Comparison of ENCODE assay signal across 8 cellular contexts in the genomic region with DNA sequence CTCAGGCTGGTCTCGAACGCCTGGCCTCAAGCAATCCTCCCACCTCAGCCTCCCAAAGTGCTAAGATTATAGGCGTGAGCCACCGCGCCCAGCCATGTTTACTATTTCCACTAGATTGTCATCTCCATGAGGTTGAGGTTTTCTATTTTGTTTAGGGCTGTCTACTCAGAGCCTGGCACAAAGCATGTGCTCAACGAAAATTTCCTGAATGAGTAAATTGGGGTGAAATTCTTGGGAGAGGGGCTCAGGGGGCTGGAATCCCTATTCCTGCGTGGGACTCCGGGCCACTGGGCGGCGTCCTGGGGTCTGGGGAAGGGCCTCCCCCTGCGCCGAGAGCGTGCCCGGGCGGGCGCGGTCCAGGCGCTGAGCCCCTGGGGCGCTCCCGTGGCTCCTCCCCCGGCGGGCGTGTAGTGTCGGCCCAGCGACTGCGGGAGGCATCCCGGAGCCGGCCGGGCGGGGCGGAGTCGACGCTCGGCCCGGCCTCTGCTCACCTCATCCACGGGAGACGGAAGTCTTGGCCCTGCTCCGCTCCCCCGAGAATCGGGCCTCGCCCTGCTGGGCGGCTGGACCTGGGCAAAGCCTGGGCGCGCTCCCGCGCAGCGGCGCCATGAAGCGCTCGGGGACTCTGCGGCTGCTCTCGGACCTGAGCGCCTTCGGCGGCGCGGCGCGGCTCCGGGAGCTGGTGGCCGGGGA. TPM values are rescaled to one million over a fixed set of nuclear protein-coding genes. Genes with fewer than 3 reads are reported as not detected.
DNase-seq lines count a peak whose midpoint lies in the region; ATAC-seq and TF ChIP-seq lines count a peak whose summit lies in the region.

A gene (plus strand): TSS at position 482 of the 693 bp plus-strand sequence. CDS start 126 bp downstream, at position 608.

- H3K9ac ChIP-seq in adipocyte (ENCODE audit: low read length): peak within 1 kb of the TSS; percentile 96

- H3K4me1 Mint-ChIP-seq in HFFc6 (ENCODE audit: low read depth) (peaks cover 33% of the 10 kb centered on the region), progenitor cell of endocrine pancreas (ENCODE audit: low read depth) (peaks cover 6% of the 10 kb centered on the region)

- peak; percentile 92 to 99 (median 98) for ATAC-seq in heart left ventricle

- H3K36me3 ChIP-seq in adipocyte (ENCODE audit: control insufficient read depth, insufficient read depth, low read length, severe bottlenecking) (peaks cover 4% of the 10 kb centered on the region), heart left ventricle (peaks cover 0 to 14% (median 8%) of the 10 kb centered on the region in 9 donors)

- H3K36me3 Mint-ChIP-seq in HFFc6 (ENCODE audit: low read depth): no peaks in the 10 kb centered on the region; the same call in 1 of the 2 replicates
- no peaks in the 10 kb centered on the region for H3K36me3 Mint-ChIP-seq in progenitor cell of endocrine pancreas (ENCODE audit: insufficient read depth)

- DNase-seq in GM12864 (ENCODE audit: low read depth) (peak; percentile 53), HFFc6 (peak; percentile 84), NB4 (ENCODE audit: low read depth) (peak; percentile 98), T follicular helper cell (ENCODE audit: low read depth) (peak; percentile 75), adipocyte (ENCODE audit: low read depth) (peak; percentile 97), heart left ventricle (peak; percentile 92 to 96 (median 95)), progenitor cell of endocrine pancreas (ENCODE audit: low spot score, unreplicated experiment) (peak; percentile 71), ureter (ENCODE audit: low spot score) (peak; percentile 91)

- H3K4me3 Mint-ChIP-seq in HFFc6 (peak within 1 kb of the TSS; percentile 91), progenitor cell of endocrine pancreas (ENCODE audit: low read depth) (peak within 1 kb of the TSS; percentile 83)

- H3K4me3 ChIP-seq in GM12864 (ENCODE audit: low read depth, low read length) (peak within 1 kb of the TSS; percentile 86), NB4 (ENCODE audit: low read depth, low read length) (peak within 1 kb of the TSS; percentile 88), adipocyte (ENCODE audit: low read length) (peak within 1 kb of the TSS; percentile 92), heart left ventricle (peak within 1 kb of the TSS; percentile 79 to 99 (median 94))

- H3K27me3 Mint-ChIP-seq in HFFc6 (ENCODE audit: insufficient read depth): no peaks in the 10 kb centered on the region
- peaks cover 16% of the 10 kb centered on the region for H3K27me3 Mint-ChIP-seq in progenitor cell of endocrine pancreas

- H3K4me1 ChIP-seq in adipocyte (ENCODE audit: control insufficient read depth, insufficient read depth, low read length): peaks cover 24% of the 10 kb centered on the region
- H3K4me1 ChIP-seq in heart left ventricle: peaks cover 8 to 50% (median 33%) of the 10 kb centered on the region in 12 donors

- intact Hi-C loops in heart left ventricle (cut with DNase I): loop anchor here in 4 of 10 donors (2.0 to 5.0 kb wide), 2 partner anchors 52 to 224 kb away; no protein-coding TSS in a partner anchor

- peak; percentile 96 for TF ChIP-seq POLR2A in NB4 (IDR thresholded peaks at IDR 0.05; ENCODE audit: extremely low read depth, insufficient read length)
- peak in 1 of 2 donors; percentile 87 for TF ChIP-seq POLR2A in heart left ventricle (IDR thresholded peaks at IDR 0.05)

- WGBS in heart left ventricle, 4 donors: 1 to 6% (median 2%) methylated on average over 19 to 61 of the region's 61 CpGs

- no peaks in the 10 kb centered on the region for H3K9me3 Mint-ChIP-seq in HFFc6
- H3K9me3 Mint-ChIP-seq in progenitor cell of endocrine pancreas (ENCODE audit: low read depth): no peaks in the 10 kb centered on the region

- peak within 1 kb of the TSS; percentile 85 to 98 (median 92) for H3K27ac ChIP-seq in heart left ventricle

- H3K9me3 ChIP-seq in adipocyte (ENCODE audit: control insufficient read depth, low read length): no peaks in the 10 kb centered on the region
- H3K9me3 ChIP-seq in heart left ventricle: no peaks in the 10 kb centered on the region

- TF ChIP-seq CTCF in GM12864 (IDR thresholded peaks at IDR 0.05; ENCODE audit: low read depth, low read length, missing control alignments): no peak
- TF ChIP-seq CTCF in HFFc6 (IDR thresholded peaks at IDR 0.05): peak; percentile 44
- TF ChIP-seq CTCF in NB4 (IDR thresholded peaks at IDR 0.05; ENCODE audit: low read depth, low read length): peak; percentile 35
- peak in 8 of 12 donors; percentile 10 to 48 (median 30) for TF ChIP-seq CTCF in heart left ventricle (IDR thresholded peaks at IDR 0.05)
- peak; percentile 17 for TF ChIP-seq CTCF in progenitor cell of endocrine pancreas (IDR thresholded peaks at IDR 0.05; ENCODE audit: unreplicated experiment)

- H3K27ac Mint-ChIP-seq in HFFc6 (peak within 1 kb of the TSS; percentile 77), progenitor cell of endocrine pancreas (peak within 1 kb of the TSS; percentile 91)

- H3K27me3 ChIP-seq in adipocyte (replicated peaks; ENCODE audit: control insufficient read depth, insufficient read depth, low read length) (no peaks in the 10 kb centered on the region), heart left ventricle (no peaks in the 10 kb centered on the region)

RNA-seq across cellular contexts. Expression of the gene that starts here (rescaled TPM):
- total RNA-seq in HFFc6 (2021; fragmentation: NEBNext Ultra II Directional; extraction: Animal tissue kit (Norgen Biotek cat#: 25700)): 10 to 100 TPM; 22.0 to 29.4 (median 24.0) TPM
- total RNA-seq in heart left ventricle: 10 to 100 TPM in 6 of 9 donors, 1 to 10 TPM in 3; 7.8 to 23.1 (median 12.4) TPM
- 10 to 100 TPM in 1 of 2 donors, 1 to 10 TPM in 1; 7.6 to 12.9 TPM for polyA plus RNA-seq in heart left ventricle
- total RNA-seq in progenitor cell of endocrine pancreas: 15.6 and 17.2 TPM in 2 replicates
- 16.0 TPM for total RNA-seq in ureter

Comparison
In these comparisons a context has a peak if more than half of its experiments do, and no peak if none do; other contexts are left out.
1. Peak in every context shown above with its lines: DNase-seq, ATAC-seq, H3K4me3 ChIP-seq and H3K27ac ChIP-seq.